Comparison of ENCODE assay signal across 8 cellular contexts in the genomic region with DNA sequence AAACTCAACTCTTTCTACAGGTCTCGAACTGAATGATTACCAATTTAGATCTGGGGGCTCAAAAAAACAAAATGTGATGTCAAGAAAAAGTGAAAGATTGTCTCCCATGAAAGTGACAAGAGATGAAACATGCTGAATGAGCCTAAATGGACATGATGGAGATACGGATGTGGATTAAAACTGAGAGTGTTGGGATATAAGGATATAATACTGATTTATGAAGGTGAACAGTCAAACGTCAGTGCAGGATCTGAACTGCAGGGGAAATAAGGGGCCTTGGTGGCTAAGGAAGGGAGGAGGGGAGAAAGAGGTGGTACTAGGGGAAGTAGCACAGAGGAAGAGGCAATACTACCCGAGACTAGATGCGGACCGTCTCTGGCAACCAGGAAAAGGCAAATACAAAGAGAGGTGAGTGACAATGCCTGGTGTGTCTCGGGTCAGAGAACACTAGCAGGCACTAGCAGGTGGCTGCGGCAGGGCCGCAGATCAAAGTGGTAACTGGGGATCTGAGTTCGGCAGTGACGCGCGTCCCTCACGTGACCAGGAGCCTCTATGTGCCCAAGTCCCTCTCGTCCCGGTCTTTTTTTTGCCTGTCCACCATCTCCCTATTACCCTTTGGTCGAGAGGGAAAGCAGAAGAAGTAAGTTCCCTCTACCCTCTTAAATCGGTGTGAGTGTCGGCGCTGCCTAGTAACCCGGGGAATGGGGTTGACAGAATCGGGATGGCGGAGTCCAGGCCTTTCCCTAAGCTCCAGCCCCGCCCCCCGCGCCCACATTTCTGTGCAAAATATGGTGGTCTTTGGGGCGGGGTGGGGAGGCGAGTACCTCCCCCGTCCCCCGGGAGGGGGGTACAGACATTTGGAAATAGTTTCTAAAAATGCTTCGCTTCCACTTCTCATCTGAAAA. TPM values are rescaled to one million over a fixed set of nuclear protein-coding genes. Genes with fewer than 3 reads are reported as not detected.
DNase-seq lines count a peak whose midpoint lies in the region; ATAC-seq and TF ChIP-seq lines count a peak whose summit lies in the region.

TSS of gene TCEAL1 (plus strand) at position 590 of the 905 bp plus-strand sequence. CDS start 942 bp downstream, outside the sequence.

- H3K4me1 ChIP-seq in endodermal cell (ENCODE audit: control insufficient read depth, insufficient read depth, low read length) (no peaks in the 10 kb centered on the region), mesenchymal stem cell (ENCODE audit: control insufficient read depth, insufficient read depth, low read depth, low read length) (peaks cover 5% of the 10 kb centered on the region)

- no peaks in the 10 kb centered on the region for H3K36me3 Mint-ChIP-seq in activated CD4-positive, alpha-beta T cell treated with anti-CD3 and anti-CD28 coated beads, Interleukin-2, amount 10 ng/mL, durations not matched to agents 7 days and 5 days (ENCODE audit: low read depth)
- H3K36me3 Mint-ChIP-seq in endodermal cell (ENCODE audit: low read depth) = no peaks in the 10 kb centered on the region

- peak within 1 kb of the TSS; percentile 61 for H2BK120ac ChIP-seq in mesenchymal stem cell (ENCODE audit: low read depth, low read length)

- H2AFZ ChIP-seq in mesenchymal stem cell (ENCODE audit: low read depth, low read length) = no peak within 1 kb of the TSS

- WGBS in endodermal cell (ENCODE audit: insufficient coverage in 1 of 2, insufficient read length in 1 of 2), 2 experiments = 5% methylated on average over 30 of the region's 31 CpGs; no CpG with 5 or more reads in 1 of the 2 experiments
- 7% methylated on average over 15 of the region's 31 CpGs for WGBS in mesenchymal stem cell

- no peaks in the 10 kb centered on the region for H3K27me3 ChIP-seq in endodermal cell (ENCODE audit: control insufficient read depth, insufficient read depth, low read length, poor library complexity, severe bottlenecking)
- peaks cover 0 to 15% of the 10 kb centered on the region in 2 experiments for H3K27me3 ChIP-seq in mesenchymal stem cell (ENCODE audit: control insufficient read depth in 1 of 2, insufficient read depth in 1 of 2, low read length in 2 of 2)

- H3K23ac ChIP-seq in mesenchymal stem cell (ENCODE audit: low read length in 2 of 2) = no peak within 1 kb of the TSS

- DNase-seq in SIG-M5 treated with dmso at 0.1 percent for 504 hours (lab: John Stamatoyannopoulos, UW; ENCODE audit: unreplicated experiment) (peak; percentile 37), SIG-M5 (lab: John Stamatoyannopoulos, UW) (no peak), NCI-H2081 (lab: John Stamatoyannopoulos, UW) (peak; percentile 64 to 74), endodermal cell (peak; percentile 89), mesenchymal stem cell (peak; percentile 63)
- DNase-seq in activated CD4-positive, alpha-beta T cell treated with anti-CD3 and anti-CD28 coated beads, Interleukin-2, amount 10 ng/mL, durations not matched to agents 7 days and 5 days = peak; percentile 43
- DNase-seq in stimulated activated naive CD4-positive, alpha-beta T cell treated with Interleukin-2 at 50 U/mL for 16 hours (lab: John Stamatoyannopoulos, UW) = peak; percentile 2

- peak within 1 kb of the TSS; percentile 75 for H3K4me2 ChIP-seq in mesenchymal stem cell (ENCODE audit: low read length, poor library complexity, severe bottlenecking)

- no peaks in the 10 kb centered on the region for H3K9me3 ChIP-seq in endodermal cell (ENCODE audit: control insufficient read depth, low read length)
- no peaks in the 10 kb centered on the region for H3K9me3 ChIP-seq in mesenchymal stem cell (ENCODE audit: control insufficient read depth, low read length)

- H3K36me3 ChIP-seq in endodermal cell (ENCODE audit: control insufficient read depth, insufficient read depth, low read length) (no peaks in the 10 kb centered on the region), mesenchymal stem cell (ENCODE audit: control insufficient read depth in 1 of 2, insufficient read depth in 2 of 2, low read depth in 1 of 2, low read length in 2 of 2) (no peaks in the 10 kb centered on the region)

- peak within 1 kb of the TSS; percentile 70 to 73 for H3K18ac ChIP-seq in mesenchymal stem cell (ENCODE audit: low read depth in 1 of 2, low read length in 2 of 2)

- H2BK5ac ChIP-seq in mesenchymal stem cell (ENCODE audit: low read depth, low read length, poor library complexity, severe bottlenecking) = peak within 1 kb of the TSS; percentile 83

- no peaks in the 10 kb centered on the region for H3K27me3 Mint-ChIP-seq in activated CD4-positive, alpha-beta T cell treated with anti-CD3 and anti-CD28 coated beads, Interleukin-2, amount 10 ng/mL, durations not matched to agents 7 days and 5 days
- H3K27me3 Mint-ChIP-seq in endodermal cell (ENCODE audit: insufficient read depth) = peaks cover under 1% of the 10 kb centered on the region

- peak within 1 kb of the TSS; percentile 82 for H3K4me3 Mint-ChIP-seq in activated CD4-positive, alpha-beta T cell treated with anti-CD3 and anti-CD28 coated beads, Interleukin-2, amount 10 ng/mL, durations not matched to agents 7 days and 5 days
- H3K4me3 Mint-ChIP-seq in endodermal cell = peak within 1 kb of the TSS; percentile 84

- CTCF ChIA-PET in activated CD4-positive, alpha-beta T cell treated with anti-CD3 and anti-CD28 coated beads, Interleukin-2, amount 10 ng/mL, durations not matched to agents 7 days and 5 days (lab: Charles Lee) = no interaction called here

- peak within 1 kb of the TSS; percentile 87 for H3K4me3 ChIP-seq in endodermal cell (ENCODE audit: low read length)
- peak within 1 kb of the TSS; percentile 76 to 81 for H3K4me3 ChIP-seq in mesenchymal stem cell (ENCODE audit: insufficient read depth in 1 of 2, low read depth in 1 of 2, low read length in 2 of 2)

- peak within 1 kb of the TSS in 1 of 2 experiments; percentile 69 for H3K4ac ChIP-seq in mesenchymal stem cell (ENCODE audit: low read depth in 1 of 2, low read length in 2 of 2)

- H2BK12ac ChIP-seq in mesenchymal stem cell (ENCODE audit: low read length in 2 of 2) = no peak within 1 kb of the TSS

- peaks cover 15% of the 10 kb centered on the region for H3K4me1 Mint-ChIP-seq in activated CD4-positive, alpha-beta T cell treated with anti-CD3 and anti-CD28 coated beads, Interleukin-2, amount 10 ng/mL, durations not matched to agents 7 days and 5 days
- H3K4me1 Mint-ChIP-seq in endodermal cell = peaks cover 14% of the 10 kb centered on the region

- POLR2A ChIA-PET in activated CD4-positive, alpha-beta T cell treated with anti-CD3 and anti-CD28 coated beads, Interleukin-2, amount 10 ng/mL, durations not matched to agents 7 days and 5 days (lab: Charles Lee) = no interaction called here

- H3K27ac Mint-ChIP-seq in activated CD4-positive, alpha-beta T cell treated with anti-CD3 and anti-CD28 coated beads, Interleukin-2, amount 10 ng/mL, durations not matched to agents 7 days and 5 days = peak within 1 kb of the TSS; percentile 77
- peak within 1 kb of the TSS; percentile 89 for H3K27ac Mint-ChIP-seq in endodermal cell

- H3K14ac ChIP-seq in mesenchymal stem cell (ENCODE audit: low read length in 2 of 2) = peak within 1 kb of the TSS in 1 of 2 experiments; percentile 96

- peak within 1 kb of the TSS; percentile 69 for H2BK15ac ChIP-seq in mesenchymal stem cell (ENCODE audit: low read depth, poor library complexity, severe bottlenecking)

- peak within 1 kb of the TSS; percentile 53 for H3K27ac ChIP-seq in endodermal cell (ENCODE audit: low read depth, low read length)
- H3K27ac ChIP-seq in mesenchymal stem cell (ENCODE audit: low read length, poor library complexity, severe bottlenecking) = peak within 1 kb of the TSS; percentile 94

- peak; percentile 68 for ATAC-seq in HG02852 (IDR thresholded peaks at IDR 0.05; ENCODE audit: unreplicated experiment)

- peak within 1 kb of the TSS; percentile 81 for H4K8ac ChIP-seq in mesenchymal stem cell (ENCODE audit: low read length)

- no peaks in the 10 kb centered on the region for H3K79me1 ChIP-seq in mesenchymal stem cell (replicated peaks; ENCODE audit: low read length, poor library complexity, severe bottlenecking)

- peak; percentile 27 for TF ChIP-seq CTCF in endodermal cell (conservative IDR thresholded peaks at IDR 0.05)

- H2AK5ac ChIP-seq in mesenchymal stem cell (ENCODE audit: low read length, severe bottlenecking) = no peak within 1 kb of the TSS

- H3K9ac ChIP-seq in endodermal cell (ENCODE audit: extremely low read depth, low read length, poor library complexity, severe bottlenecking) = peak within 1 kb of the TSS; percentile 38
- H3K9ac ChIP-seq in mesenchymal stem cell (ENCODE audit: low read length) = peak within 1 kb of the TSS; percentile 86

- H3K9me3 Mint-ChIP-seq in activated CD4-positive, alpha-beta T cell treated with anti-CD3 and anti-CD28 coated beads, Interleukin-2, amount 10 ng/mL, durations not matched to agents 7 days and 5 days = no peaks in the 10 kb centered on the region
- H3K9me3 Mint-ChIP-seq in endodermal cell = no peaks in the 10 kb centered on the region

- peak within 1 kb of the TSS; percentile 18 for H4K91ac ChIP-seq in mesenchymal stem cell (ENCODE audit: low read length)

RNA-seq across cellular contexts. Expression of gene TCEAL1, which starts in this region (rescaled TPM):
- total RNA-seq in activated CD4-positive, alpha-beta T cell treated with anti-CD3 and anti-CD28 coated beads, Interleukin-2, amount 10 ng/mL, durations not matched to agents 7 days and 5 days = 1 to 10 TPM; 5.7 to 6.2 TPM
- 1 to 10 TPM; 4.5 to 4.8 TPM for total RNA-seq in endodermal cell
- polyA plus RNA-seq in endodermal cell (2013, experiment 1 of 2) = 11.6 TPM
- polyA plus RNA-seq in endodermal cell (2013, experiment 2 of 2) = 11.7 TPM
- polyA plus RNA-seq in mesenchymal stem cell (2013, experiment 1 of 2) = 32.0 TPM
- 31.1 TPM for polyA plus RNA-seq in mesenchymal stem cell (2013, experiment 2 of 2)
